8 cellular contexts compared by ENCODE assay signal in genomic region chr4:89056292-89056952, GRCh38. TPM values are rescaled to one million over a fixed set of nuclear protein-coding genes. Genes with fewer than 3 reads are reported as not detected.
DNase-seq lines count a peak whose midpoint lies in the region; ATAC-seq and TF ChIP-seq lines count a peak whose summit lies in the region.

No MANE protein-coding gene starts in this region.

- H3K27me3 ChIP-seq in DOHH2 (ENCODE audit: control insufficient read depth, low read length) (no peaks in the 10 kb centered on the region), neural progenitor cell (no peaks in the 10 kb centered on the region)

- ATAC-seq in HG03342 (IDR thresholded peaks at IDR 0.05; ENCODE audit: unreplicated experiment): peak; percentile 58
- no peak for ATAC-seq in HG02571 (IDR thresholded peaks at IDR 0.05; ENCODE audit: unreplicated experiment)
- ATAC-seq in GM18502 (IDR thresholded peaks at IDR 0.05; ENCODE audit: poor library complexity, unreplicated experiment): no peak

- H3K9me3 ChIP-seq in DOHH2 (ENCODE audit: control insufficient read depth, insufficient read depth, low read length): no peaks in the 10 kb centered on the region
- H3K9me3 ChIP-seq in neural progenitor cell (ENCODE audit: low read depth): no peaks in the 10 kb centered on the region

- H3K4me1 ChIP-seq in DOHH2 (ENCODE audit: control insufficient read depth, low read length): no peaks in the 10 kb centered on the region
- H3K4me1 ChIP-seq in neural progenitor cell: peaks cover 23% of the 10 kb centered on the region

- peaks cover 35% of the 10 kb centered on the region for H3K4me1 Mint-ChIP-seq in endothelial cell (ENCODE audit: unreplicated experiment)
- H3K4me1 Mint-ChIP-seq in neural progenitor cell: peaks cover 30% of the 10 kb centered on the region

- H3K4me3 Mint-ChIP-seq in endothelial cell (ENCODE audit: unreplicated experiment) (peak overlapping the region; percentile 91), neural progenitor cell (peak overlapping the region; percentile 89)

- H3K4me2 ChIP-seq in DOHH2 (ENCODE audit: low read length) (no peak overlapping the region; the same call in 1 of the 2 replicates), neural progenitor cell (peak overlapping the region; percentile 91)

- no peaks in the 10 kb centered on the region for H3K36me3 ChIP-seq in DOHH2 (ENCODE audit: control insufficient read depth, low read length)
- H3K36me3 ChIP-seq in neural progenitor cell: no peaks in the 10 kb centered on the region

- H3K9me2 ChIP-seq in DOHH2 (replicated peaks; ENCODE audit: control insufficient read depth, low read length): no peaks in the 10 kb centered on the region

- H3K36me3 Mint-ChIP-seq in endothelial cell (ENCODE audit: low read depth, unreplicated experiment): peaks cover 2% of the 10 kb centered on the region
- H3K36me3 Mint-ChIP-seq in neural progenitor cell: peaks cover 3% of the 10 kb centered on the region

- no peak for DNase-seq in endothelial cell (ENCODE audit: low spot score)
- DNase-seq in neural progenitor cell (ENCODE audit: low spot score): no peak
- no peak for DNase-seq in NCI-H1417 treated with DMSO at 0.1 percent for 48 hours (lab: John Stamatoyannopoulos, UW)
- no peak for DNase-seq in activated naive CD4-positive, alpha-beta T cell (lab: John Stamatoyannopoulos, UW)

- H3K27ac Mint-ChIP-seq in endothelial cell (ENCODE audit: unreplicated experiment): peak overlapping the region; percentile 90
- peak overlapping the region; percentile 80 for H3K27ac Mint-ChIP-seq in neural progenitor cell

- no peak overlapping the region for H3K27ac ChIP-seq in DOHH2 (ENCODE audit: low read depth, low read length)
- H3K27ac ChIP-seq in neural progenitor cell: peak overlapping the region; percentile 79

- peak overlapping the region; percentile 95 for H2AFZ ChIP-seq in neural progenitor cell (replicated peaks)

- H4K20me1 ChIP-seq in DOHH2 (ENCODE audit: control insufficient read depth, insufficient read depth, low read depth, low read length) (no peaks in the 10 kb centered on the region), neural progenitor cell (ENCODE audit: low read depth) (peaks cover 7% of the 10 kb centered on the region)

- H3K79me2 ChIP-seq in DOHH2 (ENCODE audit: control insufficient read depth, low read length): no peaks in the 10 kb centered on the region
- H3K79me2 ChIP-seq in neural progenitor cell (ENCODE audit: low read depth): peaks cover 54% of the 10 kb centered on the region

- peak overlapping the region; percentile 47 for H3K9ac ChIP-seq in neural progenitor cell

- H3K9me3 Mint-ChIP-seq in endothelial cell (ENCODE audit: unreplicated experiment) (no peaks in the 10 kb centered on the region), neural progenitor cell (peaks cover 12% of the 10 kb centered on the region)

- H3K4me3 ChIP-seq in DOHH2 (ENCODE audit: low read length): peak overlapping the region; percentile 26
- H3K4me3 ChIP-seq in neural progenitor cell: peak overlapping the region; percentile 79

- no peaks in the 10 kb centered on the region for H3F3A ChIP-seq in DOHH2 (ENCODE audit: control insufficient read depth, insufficient read depth)
- peaks cover 11% of the 10 kb centered on the region for H3F3A ChIP-seq in neural progenitor cell (ENCODE audit: low read depth)

- H3K27me3 Mint-ChIP-seq in endothelial cell (ENCODE audit: unreplicated experiment) (no peaks in the 10 kb centered on the region), neural progenitor cell (ENCODE audit: insufficient read depth, low read depth) (peaks cover 2% of the 10 kb centered on the region)

- TF ChIP-seq CTCF in DOHH2 (IDR thresholded peaks at IDR 0.05; ENCODE audit: low read depth, low read length, poor library complexity, severe bottlenecking) (no peak), endothelial cell (IDR thresholded peaks at IDR 0.05; ENCODE audit: unreplicated experiment) (no peak), neural progenitor cell (IDR thresholded peaks at IDR 0.05) (no peak)

RNA-seq across cellular contexts. Expression of gene FAM13A, which starts 0.6 kb away (rescaled TPM):
- 16.7 TPM for total RNA-seq in endothelial cell (ENCODE audit: unreplicated experiment)
- total RNA-seq in neural progenitor cell (ENCODE audit: low replicate concordance): 29.5 and 40.3 TPM in 2 replicates

RNA-seq across cellular contexts. Expression of gene TIGD2, which starts 54.9 kb away (rescaled TPM):
- total RNA-seq in endothelial cell (ENCODE audit: unreplicated experiment) (8.8 TPM), neural progenitor cell (ENCODE audit: low replicate concordance) (17.9 and 28.1 TPM in 2 replicates)
